10 cellular contexts compared by ENCODE assay signal in the genomic region with DNA sequence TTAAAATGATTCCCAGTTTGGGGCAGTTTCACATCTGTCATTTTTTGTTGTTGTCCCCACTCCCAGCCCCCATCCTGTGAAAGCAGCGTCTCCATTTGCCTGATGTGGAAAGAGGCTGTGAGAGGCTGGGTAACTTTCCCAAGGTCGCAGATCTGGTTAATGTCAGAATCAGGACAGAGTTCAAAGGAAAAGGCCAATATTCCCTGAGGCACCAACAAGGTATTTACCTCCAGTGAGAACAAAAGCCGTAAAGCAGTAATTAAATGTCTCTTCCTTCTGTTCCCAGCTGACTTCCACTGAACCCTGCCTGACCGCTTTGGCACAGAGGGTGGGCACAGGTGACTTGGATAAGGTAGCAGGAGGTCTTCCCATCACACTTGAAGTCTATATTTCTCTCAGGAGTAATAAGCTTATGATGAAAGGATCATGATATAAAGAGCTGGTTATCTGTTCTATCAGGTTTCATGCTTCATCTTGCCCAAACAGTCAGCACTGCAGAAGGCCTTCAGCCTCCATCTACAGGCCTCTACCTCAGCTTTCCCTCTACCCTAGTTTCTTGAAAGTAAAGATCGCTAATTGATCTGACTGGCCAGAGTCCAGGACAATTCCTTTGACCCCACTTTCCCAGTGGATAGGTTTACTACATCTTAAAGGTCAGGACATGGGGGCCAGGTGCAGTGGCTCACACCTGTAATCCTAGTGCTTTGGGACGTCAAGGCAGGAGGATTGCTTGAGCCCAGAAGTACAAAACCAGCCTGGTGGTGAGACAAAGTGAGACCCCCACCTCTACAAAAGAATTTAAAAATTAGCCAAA. TPM values are rescaled to one million over a fixed set of nuclear protein-coding genes. Genes with fewer than 3 reads are reported as not detected.
DNase-seq lines count a peak whose midpoint lies in the region; ATAC-seq and TF ChIP-seq lines count a peak whose summit lies in the region.
"Had no signal": no experiment of that assay in that cellular context is flagged by ENCODE, and none has a peak within 500 bp of the region (broad histone marks: within the 10 kb centered on the region; RNA-seq: fewer than 3 reads in every experiment).

No MANE protein-coding gene starts in this region.

- BruUV-seq in Panc1 (replicated peaks; lab: Mats Ljungman, UMichigan): no TSS peak

- H3K4me1 Mint-ChIP-seq in osteocyte (ENCODE audit: unreplicated experiment): peaks cover 69% of the 10 kb centered on the region
- H3K4me1 Mint-ChIP-seq in activated T-helper 1 cell treated with anti-CD3 and anti-CD28 coated beads, Interleukin-12 subunit alpha, Interleukin-12 subunit beta, Interleukin-2, Interleukin-4 antibody, amounts not matched to agents 30 ng/mL and 10 ng/mL and 1 ng/mL, durations not matched to agents 14 hours and 24 hours and 36 hours (ENCODE audit: low read depth): peaks cover 2% of the 10 kb centered on the region

- in situ Hi-C loops in Panc1 (cut with HindIII; ENCODE audit: low pct_unique_long_range_greater_than_20kb, low sequenced_read_pairs): no loop called here

- peak overlapping the region; percentile 65 for H3K4me3 Mint-ChIP-seq in osteocyte (ENCODE audit: unreplicated experiment)
- no peak overlapping the region for H3K4me3 Mint-ChIP-seq in activated T-helper 1 cell treated with anti-CD3 and anti-CD28 coated beads, Interleukin-12 subunit alpha, Interleukin-12 subunit beta, Interleukin-2, Interleukin-4 antibody, amounts not matched to agents 30 ng/mL and 10 ng/mL and 1 ng/mL, durations not matched to agents 14 hours and 24 hours and 36 hours
- H3K4me3 Mint-ChIP-seq: IgD-negative memory B cell; naive thymus-derived CD4-positive, alpha-beta T cell had no signal

- intact Hi-C loops in Panc1 (cut with micrococcal nuclease; ENCODE audit: unreplicated experiment): no loop called here
- intact Hi-C loops in activated T-helper 1 cell treated with anti-CD3 and anti-CD28 coated beads, Interleukin-12 subunit alpha, Interleukin-12 subunit beta, Interleukin-2, Interleukin-4 antibody, amounts not matched to agents 30 ng/mL and 10 ng/mL and 1 ng/mL, durations not matched to agents 14 hours and 24 hours and 36 hours (cut with micrococcal nuclease): no loop called here

- no peaks in the 10 kb centered on the region for H3K36me3 ChIP-seq in Panc1 (ENCODE audit: control insufficient read depth, insufficient read depth, low read length)

- peak overlapping the region; percentile 6; the same call in 1 of the 2 replicates for H3K4me3 ChIP-seq in AG10803 (ENCODE audit: low read length)
- no peak overlapping the region for H3K4me3 ChIP-seq in Panc1 (ENCODE audit: low read depth in 2 of 2, low read length in 2 of 2)

- DNase-seq in AG10803 (ENCODE audit: low read depth) (no peak), Panc1 (ENCODE audit: low read depth, low spot score) (no peak), epithelial cell of prostate (ENCODE audit: low read depth, low spot score) (no peak), osteocyte (ENCODE audit: extremely low spot score, unreplicated experiment) (no peak), nucleus accumbens (lab: John Stamatoyannopoulos, UW) (no peak), RKO (ENCODE audit: low spot score) (no peak)
- DNase-seq in activated T-helper 1 cell treated with anti-CD3 and anti-CD28 coated beads, Interleukin-12 subunit alpha, Interleukin-12 subunit beta, Interleukin-2, Interleukin-4 antibody, amounts not matched to agents 30 ng/mL and 10 ng/mL and 1 ng/mL, durations not matched to agents 14 hours and 24 hours and 36 hours (ENCODE audit: low spot score): no peak
- DNase-seq in activated naive CD4-positive, alpha-beta T cell treated with Interleukin-2 at 50 U/mL for 16 hours: no peak
- DNase-seq: naive thymus-derived CD4-positive, alpha-beta T cell had no signal

- peaks cover 3% of the 10 kb centered on the region for H3K9me3 Mint-ChIP-seq in osteocyte (ENCODE audit: unreplicated experiment)
- H3K9me3 Mint-ChIP-seq in activated T-helper 1 cell treated with anti-CD3 and anti-CD28 coated beads, Interleukin-12 subunit alpha, Interleukin-12 subunit beta, Interleukin-2, Interleukin-4 antibody, amounts not matched to agents 30 ng/mL and 10 ng/mL and 1 ng/mL, durations not matched to agents 14 hours and 24 hours and 36 hours: peaks cover 4% of the 10 kb centered on the region

- CTCF ChIA-PET in Panc1 (lab: Charles Lee): interaction anchor here (1.0 to 2.9 kb wide), 2 partner anchors 51 to 148 kb away, joined by 4 to 12 read pairs; no protein-coding TSS in a partner anchor

- no peaks in the 10 kb centered on the region for H3K27me3 Mint-ChIP-seq in osteocyte (ENCODE audit: unreplicated experiment)
- H3K27me3 Mint-ChIP-seq in activated T-helper 1 cell treated with anti-CD3 and anti-CD28 coated beads, Interleukin-12 subunit alpha, Interleukin-12 subunit beta, Interleukin-2, Interleukin-4 antibody, amounts not matched to agents 30 ng/mL and 10 ng/mL and 1 ng/mL, durations not matched to agents 14 hours and 24 hours and 36 hours (ENCODE audit: insufficient read depth): peaks cover 7% of the 10 kb centered on the region

- POLR2A ChIA-PET in Panc1 (lab: Charles Lee): interaction anchor here (0.5 to 2.1 kb wide), 3 partner anchors 10 to 46 kb away, joined by 5 to 12 read pairs (median 9); a partner anchor contains a TSS

- ATAC-seq in Panc1: peak; percentile 34

- no peaks in the 10 kb centered on the region for H3K36me3 Mint-ChIP-seq in osteocyte (ENCODE audit: unreplicated experiment)
- H3K36me3 Mint-ChIP-seq in activated T-helper 1 cell treated with anti-CD3 and anti-CD28 coated beads, Interleukin-12 subunit alpha, Interleukin-12 subunit beta, Interleukin-2, Interleukin-4 antibody, amounts not matched to agents 30 ng/mL and 10 ng/mL and 1 ng/mL, durations not matched to agents 14 hours and 24 hours and 36 hours (ENCODE audit: low read depth): no peaks in the 10 kb centered on the region

- no peaks in the 10 kb centered on the region for H3K27me3 ChIP-seq in Panc1 (ENCODE audit: control insufficient read depth, insufficient read depth, low read length)

- H3K9me3 ChIP-seq in Panc1 (ENCODE audit: control insufficient read depth, insufficient read depth, low read depth, low read length): peaks cover 12% of the 10 kb centered on the region; the same call in 1 of the 2 replicates

- TF ChIP-seq CTCF in AG10803 (conservative IDR thresholded peaks at IDR 0.05; ENCODE audit: low read length) (no peak), Panc1 (IDR thresholded peaks at IDR 0.05) (no peak), osteocyte (IDR thresholded peaks at IDR 0.05) (no peak)

- peaks cover 79% of the 10 kb centered on the region for H3K4me1 ChIP-seq in Panc1 (ENCODE audit: control insufficient read depth, insufficient read depth, low read length)

- H3K27ac ChIP-seq in Panc1 (ENCODE audit: low read length): peak overlapping the region; percentile 94
- peak overlapping the region; percentile 100 for H3K27ac ChIP-seq in epithelial cell of prostate

- H3K27ac Mint-ChIP-seq in osteocyte (ENCODE audit: unreplicated experiment): peak overlapping the region; percentile 98
- no peak overlapping the region for H3K27ac Mint-ChIP-seq in activated T-helper 1 cell treated with anti-CD3 and anti-CD28 coated beads, Interleukin-12 subunit alpha, Interleukin-12 subunit beta, Interleukin-2, Interleukin-4 antibody, amounts not matched to agents 30 ng/mL and 10 ng/mL and 1 ng/mL, durations not matched to agents 14 hours and 24 hours and 36 hours
- H3K27ac Mint-ChIP-seq: IgD-negative memory B cell; naive thymus-derived CD4-positive, alpha-beta T cell had no signal

RNA-seq across cellular contexts. Expression of a gene that starts 9.4 kb away (rescaled TPM):
- 1.3 TPM for total RNA-seq in Panc1 (2021; ENCODE audit: unreplicated experiment)
- not detected for polyA plus RNA-seq in Panc1 (2012; ENCODE audit: insufficient read length)
- total RNA-seq in osteocyte: 0.75 TPM in 1 of 2 replicates, not detected in the other
- total RNA-seq in activated T-helper 1 cell treated with anti-CD3 and anti-CD28 coated beads, Interleukin-12 subunit alpha, Interleukin-12 subunit beta, Interleukin-2, Interleukin-4 antibody, amounts not matched to agents 30 ng/mL and 10 ng/mL and 1 ng/mL, durations not matched to agents 14 hours and 24 hours and 36 hours: 0.23 TPM in 1 of 2 replicates, not detected in the other
- total RNA-seq: naive thymus-derived CD4-positive, alpha-beta T cell had no signal
- polyA plus RNA-seq: IgD-negative memory B cell; naive thymus-derived CD4-positive, alpha-beta T cell had no signal

RNA-seq across cellular contexts. Expression of a gene that starts 45.0 kb away (rescaled TPM):
- total RNA-seq in Panc1 (2021; ENCODE audit: unreplicated experiment): 736 TPM
- polyA plus RNA-seq in Panc1 (2012; ENCODE audit: insufficient read length): 456 TPM
- total RNA-seq in osteocyte: 857 and 912 TPM in 2 replicates
- 140 and 143 TPM in 2 replicates for total RNA-seq in activated T-helper 1 cell treated with anti-CD3 and anti-CD28 coated beads, Interleukin-12 subunit alpha, Interleukin-12 subunit beta, Interleukin-2, Interleukin-4 antibody, amounts not matched to agents 30 ng/mL and 10 ng/mL and 1 ng/mL, durations not matched to agents 14 hours and 24 hours and 36 hours
